ENCODE assay signal across 1 cellular context in the genomic region with DNA sequence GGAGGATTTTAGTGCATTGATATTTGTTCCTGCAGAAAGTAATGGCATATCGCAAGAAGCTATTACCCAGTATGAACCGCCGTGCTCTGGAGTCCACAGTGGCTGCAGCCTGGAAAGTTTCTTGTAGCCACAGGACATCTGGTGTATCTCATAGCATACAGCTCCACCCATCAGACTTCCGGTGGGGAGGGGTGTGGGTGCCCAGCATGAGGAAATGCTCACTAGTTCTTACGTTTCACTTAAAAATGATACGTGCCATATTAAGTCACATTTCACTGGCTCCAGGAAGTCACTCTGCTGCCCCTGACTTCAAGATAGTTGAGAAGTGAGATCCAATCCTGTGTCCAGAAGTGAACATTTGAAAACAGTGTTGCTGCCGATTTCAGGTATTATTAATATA.
TF ChIP-seq lines count a peak whose summit lies in the region.

No MANE protein-coding gene starts in this region.

TF ChIP-seq in endothelial cell of umbilical vein, 7 proteins besides CTCF, POLR2A, EP300 and RAD21:
- no peak for TF ChIP-seq GATA2 (IDR thresholded peaks at IDR 0.05; ENCODE audit: insufficient read depth, insufficient read length, low read depth, low read length)
- TF ChIP-seq EZH2 (IDR thresholded peaks at IDR 0.05; ENCODE audit: borderline replicate concordance, low read depth, low read length, severe bottlenecking): no peak
- TF ChIP-seq POLR2AphosphoS5 (IDR thresholded peaks at IDR 0.05; ENCODE audit: insufficient read depth, low read depth, low read length): no peak
